Comparison of ENCODE assay signal across 26 cellular contexts in the genomic region with DNA sequence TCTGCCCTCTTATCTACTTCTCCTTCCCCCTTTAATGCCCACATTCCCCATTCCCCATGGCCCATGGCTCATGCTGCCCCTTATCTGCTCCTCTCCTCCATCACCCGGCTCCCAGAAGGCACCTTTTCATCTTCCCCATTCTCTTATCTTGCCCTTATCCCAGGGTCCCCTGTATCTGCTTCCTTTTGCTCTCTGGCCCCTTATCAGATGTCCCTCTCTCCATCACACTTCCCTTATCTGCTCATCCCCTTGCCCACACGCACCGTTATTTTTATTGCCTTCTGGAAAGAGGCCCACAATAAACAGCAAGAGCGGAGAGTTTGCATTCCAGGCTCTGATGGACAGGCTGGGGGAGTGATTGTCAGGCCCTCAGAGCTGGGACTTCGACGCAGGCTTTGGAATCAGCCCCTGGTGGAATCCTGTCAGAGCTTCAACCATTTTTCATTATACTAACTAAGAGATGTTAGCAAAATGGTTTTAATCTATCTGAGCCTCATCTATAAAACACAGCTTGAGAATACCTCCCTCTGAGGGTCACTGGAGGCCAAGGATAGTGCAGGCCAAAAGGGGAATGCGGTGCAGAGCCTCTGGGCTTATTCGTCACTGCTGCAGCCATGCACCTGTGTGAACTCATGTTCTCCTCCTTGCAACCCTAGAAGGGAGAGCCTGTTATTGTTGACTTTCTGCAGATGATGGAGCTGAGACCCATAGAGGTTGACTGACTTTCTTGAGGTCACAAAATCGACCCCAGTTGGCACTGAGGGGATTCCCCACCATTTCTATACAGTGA. TPM values are rescaled to one million over a fixed set of nuclear protein-coding genes. Genes with fewer than 3 reads are reported as not detected.
"Had no signal": no experiment of that assay in that cellular context is flagged by ENCODE, and none has a peak within 500 bp of the region (broad histone marks: within the 10 kb centered on the region; RNA-seq: fewer than 3 reads in every experiment).

No MANE protein-coding gene starts in this region.

- H3K27me3 ChIP-seq: right lobe of liver, stomach, suprapubic skin, tibial nerve, uterus had no signal

- H3K36me3 ChIP-seq: left ventricle myocardium inferior, right lobe of liver, stomach, suprapubic skin, tibial nerve, uterus had no signal

- H3K4me3 ChIP-seq: left ventricle myocardium inferior, right lobe of liver, skin epidermis, stomach, suprapubic skin, tibial nerve, uterus had no signal

- H3K9me3 ChIP-seq: left ventricle myocardium inferior, right lobe of liver, stomach, suprapubic skin, tibial nerve, uterus had no signal

- ATAC-seq: esophagus mucosa; natural killer cell treated with Interleukin-12 subunit alpha and Interleukin-12 subunit beta and Interleukin-15 and Interleukin-18, amount 100 ng/mL, for 72 hours; right lobe of liver; stimulated activated memory B cell treated with anti-CD40 and anti-IgM and Interleukin-4, amounts not matched to agents 10 μg/mL and 1 μg/mL and 100 μg/mL, for 72 hours; T-cell had no signal

- H3K27ac ChIP-seq: left ventricle myocardium inferior, right lobe of liver, skin epidermis, stomach, suprapubic skin, tibial nerve, uterus had no signal

- DNase-seq: activated CD4-positive, alpha-beta T cell treated with anti-CD3 and anti-CD28 coated beads for 4 hours; activated CD4-positive, alpha-beta T cell treated with anti-CD3 and anti-CD28 coated beads, Interleukin-2, amount 50 U/mL, for 48 hours; activated CD4-positive, CD25-positive, alpha-beta regulatory T cell; activated naive CD4-positive, alpha-beta T cell treated with anti-CD3 and anti-CD28 coated beads for 36 hours; activated naive CD8-positive, alpha-beta T cell treated with anti-CD3 and anti-CD28 coated beads, Interleukin-2, amount 10 ng/mL, durations not matched to agents 7 days and 5 days; activated T-cell treated with anti-CD3 and anti-CD28 coated beads, Interleukin-2, amount 50 U/mL, for 48 hours; dermis blood vessel endothelial cell; effector memory CD4-positive, alpha-beta T cell; foreskin melanocyte; immature natural killer cell; kidney glomerular epithelial cell; left ventricle myocardium inferior; mammary epithelial cell; nucleus accumbens; right lobe of liver; stimulated activated CD4-positive, alpha-beta T cell treated with anti-CD3 and anti-CD28 coated beads, Interleukin-2, amount 100 ng/mL, for 24 hours; stomach; T-cell; uterus had no signal

- H3K4me1 ChIP-seq: left ventricle myocardium inferior, right lobe of liver, stomach, suprapubic skin, tibial nerve, uterus had no signal

RNA-seq across cellular contexts. Expression of gene LRRC55, which starts 37.0 kb away (rescaled TPM):
- total RNA-seq: activated CD8-positive, alpha-beta memory T cell treated with anti-CD3 and anti-CD28 coated beads for 36 hours; activated naive CD4-positive, alpha-beta T cell treated with anti-CD3 and anti-CD28 coated beads for 36 hours; activated naive CD8-positive, alpha-beta T cell treated with anti-CD3 and anti-CD28 coated beads, Interleukin-2, amount 10 ng/mL, durations not matched to agents 7 days and 5 days; mammary epithelial cell; natural killer cell treated with Interleukin-12 subunit alpha and Interleukin-12 subunit beta and Interleukin-15 and Interleukin-18, amount 100 ng/mL, for 72 hours; T-cell; tibial nerve had no signal
- polyA plus RNA-seq: immature natural killer cell, mammary epithelial cell had no signal
